ENCODE assay signal across 4 cellular contexts in genomic region chr3:197952440-197952839, GRCh38.
TF ChIP-seq lines count a peak whose summit lies in the region.

No MANE protein-coding gene starts in this region.

TF ChIP-seq in SK-N-SH, 30 proteins besides CTCF, POLR2A, EP300 and RAD21:
- TF ChIP-seq POLR2AphosphoS5 (IDR thresholded peaks at IDR 0.05; ENCODE audit: low read depth, low read length) (no peak), TEAD4 (IDR thresholded peaks at IDR 0.05; ENCODE audit: borderline replicate concordance, insufficient read depth) (no peak), USF2 (IDR thresholded peaks at IDR 0.05; ENCODE audit: borderline replicate concordance, low read depth, low read length) (no peak), ZBTB33 (IDR thresholded peaks at IDR 0.05; ENCODE audit: borderline replicate concordance, low read depth) (no peak), SMC3 (IDR thresholded peaks at IDR 0.05; ENCODE audit: low read depth, low read length) (no peak), JUND (IDR thresholded peaks at IDR 0.05) (no peak), SIN3A (IDR thresholded peaks at IDR 0.05; ENCODE audit: borderline replicate concordance, low read depth, low read length) (no peak)

TF ChIP-seq in SK-N-SH treated with all-trans-retinoic acid at 6 μM for 48 hours, 23 proteins besides CTCF, POLR2A, EP300 and RAD21:
- TF ChIP-seq ISL1 (CRISPR knock-in tag; IDR thresholded peaks at IDR 0.05), result no peak

TF ChIP-seq in GM12878, 131 proteins besides CTCF, POLR2A, EP300 and RAD21:
- TF ChIP-seq POLR2AphosphoS5 (IDR thresholded peaks at IDR 0.05; ENCODE audit: low read length) (0 out of 2 replicates have a peak, but pooled peaks have one; percentile 15), TCF12 (IDR thresholded peaks at IDR 0.05; ENCODE audit: low read depth, low read length) (no peak)

TF ChIP-seq in neural cell, 6 proteins besides CTCF, POLR2A, EP300 and RAD21:
- TF ChIP-seq TAF1 (IDR thresholded peaks at IDR 0.05; ENCODE audit: low read depth), result no peak
- no peak for TF ChIP-seq MXI1 (conservative IDR thresholded peaks at IDR 0.05; ENCODE audit: poor library complexity, severe bottlenecking)
- no peak for TF ChIP-seq EZH2 (IDR thresholded peaks at IDR 0.05; ENCODE audit: borderline replicate concordance, insufficient read depth, low read length, poor library complexity, severe bottlenecking)
- no peak for TF ChIP-seq POLR2AphosphoS5 (IDR thresholded peaks at IDR 0.05)
